24 cellular contexts compared by ENCODE assay signal in genomic region chr20:62119101-62119500, GRCh38. TPM values are rescaled to one million over a fixed set of nuclear protein-coding genes. Genes with fewer than 3 reads are reported as not detected.
DNase-seq lines count a peak whose midpoint lies in the region; ATAC-seq and TF ChIP-seq lines count a peak whose summit lies in the region.
"Had no signal": no experiment of that assay in that cellular context is flagged by ENCODE, and none has a peak within 500 bp of the region (broad histone marks: within the 10 kb centered on the region; RNA-seq: fewer than 3 reads in every experiment).

No MANE protein-coding gene starts in this region.

- no peak overlapping the region for H3K4me3 ChIP-seq in gastrocnemius medialis
- H3K4me3 ChIP-seq: A549, MG63, uterus had no signal

- no peak for DNase-seq in activated naive CD4-positive, alpha-beta T cell treated with anti-CD3 and anti-CD28 coated beads, Interleukin-2, amount 50 U/mL, for 16 hours
- DNase-seq in immature natural killer cell (no peak), gastrocnemius medialis (no peak), NCI-H1417 treated with DMSO at 0.1 percent for 48 hours (lab: John Stamatoyannopoulos, UW) (no peak), NOMO-1 treated with dmso at 0.1 percent for 144 hours (lab: John Stamatoyannopoulos, UW; ENCODE audit: unreplicated experiment) (no peak), left lobe of liver (ENCODE audit: low spot score) (no peak)
- DNase-seq: activated CD4-positive, alpha-beta T cell treated with anti-CD3 and anti-CD28 coated beads for 4 hours; activated CD8-positive, alpha-beta memory T cell treated with anti-CD3 and anti-CD28 coated beads, Interleukin-2, amount 50 U/mL, for 4 hours; activated effector memory CD4-positive, alpha-beta T cell treated with anti-CD3 and anti-CD28 coated beads, Interleukin-2, amount 50 U/mL, for 16 hours; cerebellar nuclear complex; DMS153; foreskin melanocyte; IMR-90; kidney glomerular epithelial cell; MG63; NCI-H1694; retina; SW 1271; uterus had no signal

- no peak overlapping the region for H3K4me3 Mint-ChIP-seq in activated naive CD4-positive, alpha-beta T cell treated with anti-CD3 and anti-CD28 coated beads, Interleukin-2, amount 50 U/mL, for 24 hours
- H3K4me3 Mint-ChIP-seq in IgD-negative memory B cell: peak overlapping the region in 3 of 4 donors; percentile 41 to 76 (median 43)
- peak overlapping the region; percentile 6 to 29 (median 25) for H3K4me3 Mint-ChIP-seq in immature natural killer cell

- no peak for ATAC-seq in gastrocnemius medialis
- no peak for ATAC-seq in left lobe of liver
- ATAC-seq: A549 had no signal

- peaks cover 43 to 51% of the 10 kb centered on the region in 2 donors for H3K4me1 ChIP-seq in gastrocnemius medialis

- H3K27me3 Mint-ChIP-seq in activated naive CD4-positive, alpha-beta T cell treated with anti-CD3 and anti-CD28 coated beads, Interleukin-2, amount 50 U/mL, for 24 hours: no peaks in the 10 kb centered on the region
- H3K27me3 Mint-ChIP-seq in IgD-negative memory B cell: peaks cover 6% of the 10 kb centered on the region
- peaks cover 15 to 30% (median 21%) of the 10 kb centered on the region in 3 donors for H3K27me3 Mint-ChIP-seq in immature natural killer cell (ENCODE audit: low read depth in 3 of 3)

- H3K36me3 ChIP-seq in gastrocnemius medialis: no peaks in the 10 kb centered on the region
- H3K36me3 ChIP-seq: neutrophil, uterus had no signal

- TF ChIP-seq CTCF in gastrocnemius medialis (IDR thresholded peaks at IDR 0.05 in 4 of 5, conservative IDR thresholded peaks at IDR 0.05 in 1 of 5): no peak

- peak overlapping the region; percentile 95 to 98 (median 96) for H3K27ac ChIP-seq in gastrocnemius medialis
- H3K27ac ChIP-seq: A549, HL-60, neutrophil, uterus had no signal

- no peaks in the 10 kb centered on the region for H3K9me3 Mint-ChIP-seq in activated naive CD4-positive, alpha-beta T cell treated with anti-CD3 and anti-CD28 coated beads, Interleukin-2, amount 50 U/mL, for 24 hours
- H3K9me3 Mint-ChIP-seq in IgD-negative memory B cell (peaks cover 0 to 9% (median 0%) of the 10 kb centered on the region in 3 donors), immature natural killer cell (peaks cover 0 to 7% (median 2%) of the 10 kb centered on the region in 6 donors)

- H3K9me3 ChIP-seq in gastrocnemius medialis: no peaks in the 10 kb centered on the region
- H3K9me3 ChIP-seq: MG63, neutrophil, uterus had no signal

- H3K27ac Mint-ChIP-seq in activated naive CD4-positive, alpha-beta T cell treated with anti-CD3 and anti-CD28 coated beads, Interleukin-2, amount 50 U/mL, for 24 hours: peak overlapping the region; percentile 30
- H3K27ac Mint-ChIP-seq in IgD-negative memory B cell (peak overlapping the region in 1 of 3 donors; percentile 100), immature natural killer cell (peak overlapping the region in 5 of 6 donors; percentile 92 to 96 (median 94))

- H3K4me1 Mint-ChIP-seq in activated naive CD4-positive, alpha-beta T cell treated with anti-CD3 and anti-CD28 coated beads, Interleukin-2, amount 50 U/mL, for 24 hours: peaks cover 46% of the 10 kb centered on the region
- H3K4me1 Mint-ChIP-seq in IgD-negative memory B cell (peaks cover 6 to 12% (median 9%) of the 10 kb centered on the region in 3 donors), immature natural killer cell (peaks cover 40 to 47% of the 10 kb centered on the region in 2 donors)

- no peaks in the 10 kb centered on the region for H3K27me3 ChIP-seq in gastrocnemius medialis
- H3K27me3 ChIP-seq: MG63, uterus had no signal

- in situ Hi-C loops in gastrocnemius medialis (cut with MboI; ENCODE audit: low sequenced_read_pairs in 4 of 4): loop anchor here in 1 of 4 donors (5.0 kb wide), 1 partner anchor 42 kb away; no protein-coding TSS in a partner anchor

- intact Hi-C loops in gastrocnemius medialis (cut with DNase I; ENCODE audit: low total_unique reads): loop anchor here (2.0 kb wide), 1 partner anchor 108 kb away; no protein-coding TSS in a partner anchor

- no peak for TF ChIP-seq POLR2A in gastrocnemius medialis (IDR thresholded peaks at IDR 0.05)

- H3K36me3 Mint-ChIP-seq in activated naive CD4-positive, alpha-beta T cell treated with anti-CD3 and anti-CD28 coated beads, Interleukin-2, amount 50 U/mL, for 24 hours: peaks cover 2% of the 10 kb centered on the region
- H3K36me3 Mint-ChIP-seq in IgD-negative memory B cell (no peaks in the 10 kb centered on the region), immature natural killer cell (peaks cover 0 to under 1% (median under 1%) of the 10 kb centered on the region in 3 donors)

RNA-seq across cellular contexts. Expression of gene LSM14B, which starts 3.2 kb away (rescaled TPM):
- polyA plus RNA-seq in IgD-negative memory B cell (0.98 TPM), immature natural killer cell (1 to 10 TPM in 2 of 3 donors, under 1 TPM in 1; 0.19 to 1.9 (median 1.4) TPM)
- total RNA-seq in gastrocnemius medialis (10 to 100 TPM; 28.0 to 52.5 (median 36.2) TPM), left lobe of liver (19.6 TPM)

RNA-seq across cellular contexts. Expression of gene PSMA7, which starts 24.1 kb away (rescaled TPM):
- polyA plus RNA-seq in IgD-negative memory B cell: 428 TPM
- polyA plus RNA-seq in immature natural killer cell: 100 to 1,000 TPM; 497 to 643 (median 622) TPM
- total RNA-seq in gastrocnemius medialis: 1,000 to 10,000 TPM in 2 of 4 donors, 100 to 1,000 TPM in 2; 632 to 1,338 (median 1,003) TPM
- total RNA-seq in left lobe of liver: 138 TPM

RNA-seq across cellular contexts. Expression of gene SS18L1, which starts 24.5 kb away (rescaled TPM):
- polyA plus RNA-seq in IgD-negative memory B cell: 1.4 TPM
- under 1 TPM in 2 of 3 donors, not detected in 1; 0.39 to 0.68 TPM for polyA plus RNA-seq in immature natural killer cell
- total RNA-seq in gastrocnemius medialis: 10 to 100 TPM; 11.5 to 31.8 (median 16.9) TPM
- total RNA-seq in left lobe of liver: 33.4 TPM

RNA-seq across cellular contexts. Expression of gene TAF4, which starts 53.4 kb away (rescaled TPM):
- polyA plus RNA-seq in IgD-negative memory B cell (3.4 TPM), immature natural killer cell (1 to 10 TPM in 2 of 3 donors, under 1 TPM in 1; 0.04 to 3.2 (median 1.1) TPM)
- total RNA-seq in gastrocnemius medialis (10 to 100 TPM in 3 of 4 donors, 1 to 10 TPM in 1; 8.0 to 24.9 (median 13.9) TPM), left lobe of liver (11.3 TPM)
